ENCODE assay signal across 8 cellular contexts in genomic region chr6:137699036-137699683, GRCh38.
A peak's percentile ranks its signal among the peaks of the same experiment; 100 is the strongest.
DNase-seq lines count a peak whose midpoint lies in the region; ATAC-seq and TF ChIP-seq lines count a peak whose summit lies in the region.
"Had no signal": no experiment of that assay in that cellular context is flagged by ENCODE, and none has a peak within 500 bp of the region (broad histone marks: within the 10 kb centered on the region; RNA-seq: fewer than 3 reads in every experiment).

No MANE protein-coding gene starts in this region.

- no peak for TF ChIP-seq CTCF in epithelial cell of esophagus (IDR thresholded peaks at IDR 0.05; ENCODE audit: insufficient read depth, low read depth, low read length, missing control alignments)
- no peak for TF ChIP-seq CTCF in omental fat pad (IDR thresholded peaks at IDR 0.05)

- H3K36me3 ChIP-seq in SJSA1, result no peaks in the 10 kb centered on the region

- peak; percentile 43 for ATAC-seq in HG02981 (IDR thresholded peaks at IDR 0.05; ENCODE audit: unreplicated experiment)
- no peak for ATAC-seq in omental fat pad (ENCODE audit: low FRiP score)

- H3K4me3 ChIP-seq in SJSA1 (no peak overlapping the region), epithelial cell of esophagus (ENCODE audit: low read length) (no peak overlapping the region)

- H3K4me1 ChIP-seq in SJSA1 (replicated peaks), result peaks cover 57% of the 10 kb centered on the region

- no peaks in the 10 kb centered on the region for H3K9me3 ChIP-seq in SJSA1 (replicated peaks)

- no peaks in the 10 kb centered on the region for H3K27me3 ChIP-seq in SJSA1 (replicated peaks)

- in situ Hi-C loops in G401 (cut with HindIII; ENCODE audit: low sequenced_read_pairs), result no loop called here

- H3K27ac ChIP-seq in SJSA1, result peak overlapping the region; percentile 87

- DNase-seq in SJSA1 (ENCODE audit: low read depth in 1 of 2, low spot score in 2 of 2) (peak in 1 of 2 experiments; percentile 22), epithelial cell of esophagus (ENCODE audit: low read depth) (peak; percentile 52), omental fat pad (ENCODE audit: low spot score) (no peak), NCI-H774 (lab: John Stamatoyannopoulos, UW) (no peak), G401 (ENCODE audit: low spot score) (no peak)
- peak; percentile 32 to 42 for DNase-seq in stimulated activated CD4-positive, alpha-beta T cell treated with anti-CD3 and anti-CD28 coated beads, Interleukin-4, amount 100 ng/mL, for 48 hours (ENCODE audit: low read depth in 2 of 2)
- DNase-seq: NCI-H524 treated with DMSO at 0.1 percent for 48 hours had no signal

Comparison
In these comparisons a context has a peak if more than half of its experiments do, and no peak if none do; other contexts are left out.
1. DNase-seq: peak in epithelial cell of esophagus (single experiment) and stimulated activated CD4-positive, alpha-beta T cell treated with anti-CD3 and anti-CD28 coated beads, Interleukin-4, amount 100 ng/mL, for 48 hours (2 of 2); none in omental fat pad (single experiment), NCI-H774 (single experiment) and G401 (single experiment).